ENCODE assay signal across 10 cellular contexts in the genomic region with DNA sequence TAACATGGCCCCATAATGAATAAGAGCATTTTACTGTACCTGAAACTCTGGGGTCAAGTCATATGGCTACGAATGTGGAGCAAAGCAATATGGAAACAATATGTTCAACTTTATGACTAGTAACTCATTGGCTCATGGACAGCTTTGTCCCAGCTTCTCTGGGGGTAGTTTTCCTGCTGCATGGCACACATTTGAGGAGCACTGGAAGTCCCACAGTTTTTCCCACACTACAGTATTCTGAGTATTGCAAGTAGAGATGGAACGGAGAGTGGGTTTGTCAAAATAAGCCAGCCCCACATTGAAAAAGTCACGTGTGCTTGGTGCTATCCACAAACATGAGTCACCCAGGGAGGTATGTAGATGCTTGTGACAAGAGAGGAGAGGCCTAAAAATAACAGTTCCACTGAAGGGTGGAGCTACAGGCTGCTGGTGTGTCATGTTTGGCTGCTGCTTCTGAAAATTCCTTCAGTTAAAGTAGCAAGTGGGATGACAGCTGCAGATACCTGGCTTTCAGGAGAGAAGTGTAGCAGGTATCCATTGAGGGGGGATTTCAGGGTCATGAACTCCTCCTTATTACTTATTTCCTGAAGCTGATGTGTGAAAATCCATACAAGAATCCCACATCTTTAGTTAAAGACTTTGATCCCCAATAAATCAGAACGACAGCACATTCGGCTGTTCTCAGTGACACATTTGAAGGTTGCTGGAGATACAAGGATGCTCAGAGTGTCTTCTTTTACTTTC. TPM values are rescaled to one million over a fixed set of nuclear protein-coding genes. Genes with fewer than 3 reads are reported as not detected.
DNase-seq lines count a peak whose midpoint lies in the region; ATAC-seq and TF ChIP-seq lines count a peak whose summit lies in the region.
"Had no signal": no experiment of that assay in that cellular context is flagged by ENCODE, and none has a peak within 500 bp of the region (broad histone marks: within the 10 kb centered on the region; RNA-seq: fewer than 3 reads in every experiment).

No MANE protein-coding gene starts in this region.

- TF ChIP-seq CTCF in osteocyte (IDR thresholded peaks at IDR 0.05): no peak

- no peaks in the 10 kb centered on the region for H3K27me3 Mint-ChIP-seq in osteocyte (ENCODE audit: unreplicated experiment)

- peak overlapping the region; percentile 97 for H3K27ac Mint-ChIP-seq in osteocyte (ENCODE audit: unreplicated experiment)

- H3K4me1 Mint-ChIP-seq in osteocyte (ENCODE audit: unreplicated experiment): peaks cover 56% of the 10 kb centered on the region

- no peak for ATAC-seq in GM18520 (IDR thresholded peaks at IDR 0.05; ENCODE audit: unreplicated experiment)

- no peak overlapping the region for H3K4me3 Mint-ChIP-seq in osteocyte (ENCODE audit: unreplicated experiment)

- DNase-seq in COLO829 (ENCODE audit: low spot score): peak; percentile 74
- peak; percentile 87 for DNase-seq in OCI-M1 (lab: John Stamatoyannopoulos, UW)
- DNase-seq in fibroblast of gingiva (ENCODE audit: low read depth): peak; percentile 83
- DNase-seq in osteocyte (ENCODE audit: extremely low spot score, unreplicated experiment): no peak
- DNase-seq in activated effector memory CD4-positive, alpha-beta T cell treated with Interleukin-2 at 50 U/mL for 16 hours: no peak
- DNase-seq in midbrain (lab: John Stamatoyannopoulos, UW): no peak
- DNase-seq in NCI-H1930 (lab: John Stamatoyannopoulos, UW): no peak
- DNase-seq: central memory CD4-positive, alpha-beta T cell; NCI-H2029 had no signal

- peaks cover 4% of the 10 kb centered on the region for H3K9me3 Mint-ChIP-seq in osteocyte (ENCODE audit: unreplicated experiment)

- no peaks in the 10 kb centered on the region for H3K36me3 Mint-ChIP-seq in osteocyte (ENCODE audit: unreplicated experiment)

RNA-seq across cellular contexts. Expression of gene CTAGE1, which starts 48.3 kb away (rescaled TPM):
- not detected in 2 replicates for total RNA-seq in osteocyte

Comparison
In these comparisons a context has a peak if more than half of its experiments do, and no peak if none do; other contexts are left out.
1. DNase-seq: peak in COLO829 (single experiment), OCI-M1 (single experiment) and fibroblast of gingiva (single experiment); none in osteocyte (single experiment), activated effector memory CD4-positive, alpha-beta T cell treated with Interleukin-2 at 50 U/mL for 16 hours (single experiment), midbrain (single experiment) and NCI-H1930 (0 of 2).